1 cellular context compared by ENCODE assay signal in the genomic region with DNA sequence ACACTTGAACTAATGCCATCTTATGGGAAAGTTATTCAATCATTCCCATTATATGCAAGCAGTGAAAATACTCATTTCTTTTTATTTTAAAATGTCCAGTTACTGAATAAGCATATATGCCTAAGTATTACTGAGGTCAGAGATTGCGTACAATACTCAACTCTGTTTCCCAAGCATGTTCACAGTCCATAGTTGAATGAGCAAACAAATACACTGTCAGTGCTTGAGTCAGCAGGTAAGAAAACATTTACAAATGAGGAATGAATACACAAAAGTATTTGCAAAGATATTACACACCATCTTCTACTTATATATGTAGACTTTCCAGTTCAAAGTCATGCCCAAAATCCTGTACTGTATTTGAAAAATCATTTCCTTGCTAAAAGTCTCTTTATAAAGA.
A peak's percentile ranks its signal among the peaks of the same experiment; 100 is the strongest.
TF ChIP-seq lines count a peak whose summit lies in the region.

No MANE protein-coding gene starts in this region.

TF ChIP-seq in HepG2, 621 proteins besides CTCF, POLR2A, EP300 and RAD21 (continued from another document and continues in another):
- TF ChIP-seq, protein P1, sequence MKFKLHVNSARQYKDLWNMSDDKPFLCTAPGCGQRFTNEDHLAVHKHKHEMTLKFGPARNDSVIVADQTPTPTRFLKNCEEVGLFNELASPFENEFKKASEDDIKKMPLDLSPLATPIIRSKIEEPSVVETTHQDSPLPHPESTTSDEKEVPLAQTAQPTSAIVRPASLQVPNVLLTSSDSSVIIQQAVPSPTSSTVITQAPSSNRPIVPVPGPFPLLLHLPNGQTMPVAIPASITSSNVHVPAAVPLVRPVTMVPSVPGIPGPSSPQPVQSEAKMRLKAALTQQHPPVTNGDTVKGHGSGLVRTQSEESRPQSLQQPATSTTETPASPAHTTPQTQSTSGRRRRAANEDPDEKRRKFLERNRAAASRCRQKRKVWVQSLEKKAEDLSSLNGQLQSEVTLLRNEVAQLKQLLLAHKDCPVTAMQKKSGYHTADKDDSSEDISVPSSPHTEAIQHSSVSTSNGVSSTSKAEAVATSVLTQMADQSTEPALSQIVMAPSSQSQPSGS (CRISPR knock-in tag; IDR thresholded peaks at IDR 0.05) = no peak
- TF ChIP-seq CCDC6 (CRISPR knock-in tag; IDR thresholded peaks at IDR 0.05) (no peak), IRF2 (CRISPR knock-in tag; IDR thresholded peaks at IDR 0.05) (peak; percentile 48; the same call in 1 of the 2 replicates), ZNF205 (CRISPR knock-in tag; IDR thresholded peaks at IDR 0.05) (no peak), ZNF549 (CRISPR knock-in tag; IDR thresholded peaks at IDR 0.05) (no peak), RCOR2 (CRISPR knock-in tag; IDR thresholded peaks at IDR 0.05) (no peak), GTF3A (CRISPR knock-in tag; conservative IDR thresholded peaks at IDR 0.05) (no peak), KAT2B (IDR thresholded peaks at IDR 0.05; ENCODE audit: borderline replicate concordance, low read depth, low read length) (no peak), ZNF17 (CRISPR knock-in tag; IDR thresholded peaks at IDR 0.05) (no peak), ZNF367 (CRISPR knock-in tag; IDR thresholded peaks at IDR 0.05; ENCODE audit: borderline replicate concordance) (no peak), REPIN1 (CRISPR knock-in tag; IDR thresholded peaks at IDR 0.05; ENCODE audit: borderline replicate concordance, low read depth) (no peak), CEBPB (IDR thresholded peaks at IDR 0.05; ENCODE audit: borderline replicate concordance, low read depth, low read length) (peak; percentile 88; the same call in 1 of the 2 replicates), MYNN (CRISPR knock-in tag; IDR thresholded peaks at IDR 0.05; ENCODE audit: low read depth) (no peak), CBX2 (IDR thresholded peaks at IDR 0.05; ENCODE audit: low read depth, low read length) (no peak), CBX2 (CRISPR knock-in tag; IDR thresholded peaks at IDR 0.05; ENCODE audit: low read depth) (no peak), XRCC5 (optimal IDR thresholded peaks at IDR 0.05; ENCODE audit: low read length) (no peak), PHF5A (CRISPR knock-in tag; IDR thresholded peaks at IDR 0.05; ENCODE audit: low read depth, unreplicated experiment) (no peak), SP5 (CRISPR knock-in tag; IDR thresholded peaks at IDR 0.05; ENCODE audit: borderline replicate concordance, low read depth) (no peak), GABPB1 (CRISPR knock-in tag; IDR thresholded peaks at IDR 0.05) (no peak), NR2F6 (IDR thresholded peaks at IDR 0.05) (peak; percentile 83), NR2F6 (CRISPR knock-in tag; IDR thresholded peaks at IDR 0.05) (peak; percentile 43; the same call in 1 of the 2 replicates), ZNF292 (CRISPR knock-in tag; IDR thresholded peaks at IDR 0.05; ENCODE audit: borderline replicate concordance, low read depth) (no peak), ZNF782 (CRISPR knock-in tag; IDR thresholded peaks at IDR 0.05; ENCODE audit: borderline replicate concordance) (no peak), MED1 (CRISPR knock-in tag; IDR thresholded peaks at IDR 0.05) (peak; percentile 43; the same call in 1 of the 2 replicates), ZNF331 (CRISPR knock-in tag; IDR thresholded peaks at IDR 0.05) (no peak), HNRNPUL1 (IDR thresholded peaks at IDR 0.05; ENCODE audit: low read depth, low read length) (no peak), FOXJ3 (CRISPR knock-in tag; IDR thresholded peaks at IDR 0.05; ENCODE audit: borderline replicate concordance) (0 out of 2 replicates have a peak, but pooled peaks have one; percentile 54), ZNF468 (CRISPR knock-in tag; IDR thresholded peaks at IDR 0.05) (no peak), ZMYM3 (CRISPR knock-in tag; IDR thresholded peaks at IDR 0.05) (no peak), HNRNPK (IDR thresholded peaks at IDR 0.05; ENCODE audit: low read depth, low read length, poor library complexity, severe bottlenecking) (no peak), ZNF788 (CRISPR knock-in tag; IDR thresholded peaks at IDR 0.05; ENCODE audit: borderline replicate concordance) (no peak), KDM5B (CRISPR knock-in tag; IDR thresholded peaks at IDR 0.05; ENCODE audit: borderline replicate concordance) (no peak), NR2F1 (CRISPR knock-in tag; IDR thresholded peaks at IDR 0.05) (peak in 1 of 2 experiments; percentile 63; a peak in 2 of 4 replicates), ZNF224 (CRISPR knock-in tag; IDR thresholded peaks at IDR 0.05) (no peak), ZNF230 (CRISPR knock-in tag; IDR thresholded peaks at IDR 0.05) (no peak), ZNF567 (CRISPR knock-in tag; IDR thresholded peaks at IDR 0.05; ENCODE audit: borderline replicate concordance) (no peak), ZC3H13 (CRISPR knock-in tag; IDR thresholded peaks at IDR 0.05) (no peak)
- TF ChIP-seq, protein P2, sequence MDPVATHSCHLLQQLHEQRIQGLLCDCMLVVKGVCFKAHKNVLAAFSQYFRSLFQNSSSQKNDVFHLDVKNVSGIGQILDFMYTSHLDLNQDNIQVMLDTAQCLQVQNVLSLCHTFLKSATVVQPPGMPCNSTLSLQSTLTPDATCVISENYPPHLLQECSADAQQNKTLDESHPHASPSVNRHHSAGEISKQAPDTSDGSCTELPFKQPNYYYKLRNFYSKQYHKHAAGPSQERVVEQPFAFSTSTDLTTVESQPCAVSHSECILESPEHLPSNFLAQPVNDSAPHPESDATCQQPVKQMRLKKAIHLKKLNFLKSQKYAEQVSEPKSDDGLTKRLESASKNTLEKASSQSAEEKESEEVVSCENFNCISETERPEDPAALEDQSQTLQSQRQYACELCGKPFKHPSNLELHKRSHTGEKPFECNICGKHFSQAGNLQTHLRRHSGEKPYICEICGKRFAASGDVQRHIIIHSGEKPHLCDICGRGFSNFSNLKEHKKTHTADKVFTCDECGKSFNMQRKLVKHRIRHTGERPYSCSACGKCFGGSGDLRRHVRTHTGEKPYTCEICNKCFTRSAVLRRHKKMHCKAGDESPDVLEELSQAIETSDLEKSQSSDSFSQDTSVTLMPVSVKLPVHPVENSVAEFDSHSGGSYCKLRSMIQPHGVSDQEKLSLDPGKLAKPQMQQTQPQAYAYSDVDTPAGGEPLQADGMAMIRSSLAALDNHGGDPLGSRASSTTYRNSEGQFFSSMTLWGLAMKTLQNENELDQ (CRISPR knock-in tag; IDR thresholded peaks at IDR 0.05; ENCODE audit: borderline replicate concordance) = no peak
- TF ChIP-seq, protein P3, sequence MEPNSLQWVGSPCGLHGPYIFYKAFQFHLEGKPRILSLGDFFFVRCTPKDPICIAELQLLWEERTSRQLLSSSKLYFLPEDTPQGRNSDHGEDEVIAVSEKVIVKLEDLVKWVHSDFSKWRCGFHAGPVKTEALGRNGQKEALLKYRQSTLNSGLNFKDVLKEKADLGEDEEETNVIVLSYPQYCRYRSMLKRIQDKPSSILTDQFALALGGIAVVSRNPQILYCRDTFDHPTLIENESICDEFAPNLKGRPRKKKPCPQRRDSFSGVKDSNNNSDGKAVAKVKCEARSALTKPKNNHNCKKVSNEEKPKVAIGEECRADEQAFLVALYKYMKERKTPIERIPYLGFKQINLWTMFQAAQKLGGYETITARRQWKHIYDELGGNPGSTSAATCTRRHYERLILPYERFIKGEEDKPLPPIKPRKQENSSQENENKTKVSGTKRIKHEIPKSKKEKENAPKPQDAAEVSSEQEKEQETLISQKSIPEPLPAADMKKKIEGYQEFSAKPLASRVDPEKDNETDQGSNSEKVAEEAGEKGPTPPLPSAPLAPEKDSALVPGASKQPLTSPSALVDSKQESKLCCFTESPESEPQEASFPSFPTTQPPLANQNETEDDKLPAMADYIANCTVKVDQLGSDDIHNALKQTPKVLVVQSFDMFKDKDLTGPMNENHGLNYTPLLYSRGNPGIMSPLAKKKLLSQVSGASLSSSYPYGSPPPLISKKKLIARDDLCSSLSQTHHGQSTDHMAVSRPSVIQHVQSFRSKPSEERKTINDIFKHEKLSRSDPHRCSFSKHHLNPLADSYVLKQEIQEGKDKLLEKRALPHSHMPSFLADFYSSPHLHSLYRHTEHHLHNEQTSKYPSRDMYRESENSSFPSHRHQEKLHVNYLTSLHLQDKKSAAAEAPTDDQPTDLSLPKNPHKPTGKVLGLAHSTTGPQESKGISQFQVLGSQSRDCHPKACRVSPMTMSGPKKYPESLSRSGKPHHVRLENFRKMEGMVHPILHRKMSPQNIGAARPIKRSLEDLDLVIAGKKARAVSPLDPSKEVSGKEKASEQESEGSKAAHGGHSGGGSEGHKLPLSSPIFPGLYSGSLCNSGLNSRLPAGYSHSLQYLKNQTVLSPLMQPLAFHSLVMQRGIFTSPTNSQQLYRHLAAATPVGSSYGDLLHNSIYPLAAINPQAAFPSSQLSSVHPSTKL (CRISPR knock-in tag; IDR thresholded peaks at IDR 0.05) = peak; percentile 88
- TF ChIP-seq, protein P4, sequence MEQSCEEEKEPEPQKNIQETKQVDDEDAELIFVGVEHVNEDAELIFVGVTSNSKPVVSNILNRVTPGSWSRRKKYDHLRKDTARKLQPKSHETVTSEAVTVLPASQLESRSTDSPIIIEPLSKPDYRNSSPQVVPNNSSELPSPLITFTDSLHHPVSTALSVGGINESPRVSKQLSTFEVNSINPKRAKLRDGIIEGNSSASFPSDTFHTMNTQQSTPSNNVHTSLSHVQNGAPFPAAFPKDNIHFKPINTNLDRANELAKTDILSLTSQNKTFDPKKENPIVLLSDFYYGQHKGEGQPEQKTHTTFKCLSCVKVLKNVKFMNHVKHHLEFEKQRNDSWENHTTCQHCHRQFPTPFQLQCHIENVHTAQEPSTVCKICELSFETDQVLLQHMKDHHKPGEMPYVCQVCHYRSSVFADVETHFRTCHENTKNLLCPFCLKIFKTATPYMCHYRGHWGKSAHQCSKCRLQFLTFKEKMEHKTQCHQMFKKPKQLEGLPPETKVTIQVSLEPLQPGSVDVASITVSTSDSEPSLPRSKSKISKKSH (CRISPR knock-in tag; IDR thresholded peaks at IDR 0.05; ENCODE audit: borderline replicate concordance) = no peak
- TF ChIP-seq, protein P5, sequence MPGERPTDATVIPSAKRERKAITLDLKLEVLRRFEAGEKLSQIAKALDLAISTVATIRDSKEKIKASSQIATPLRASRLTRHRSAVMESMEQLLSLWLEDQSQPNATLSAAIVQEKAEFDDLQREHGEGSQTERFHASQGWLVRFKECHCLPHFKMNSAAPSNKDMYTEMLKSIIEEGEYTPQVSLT (CRISPR knock-in tag; IDR thresholded peaks at IDR 0.05; ENCODE audit: borderline replicate concordance, low read depth) = no peak
- TF ChIP-seq, protein P6, sequence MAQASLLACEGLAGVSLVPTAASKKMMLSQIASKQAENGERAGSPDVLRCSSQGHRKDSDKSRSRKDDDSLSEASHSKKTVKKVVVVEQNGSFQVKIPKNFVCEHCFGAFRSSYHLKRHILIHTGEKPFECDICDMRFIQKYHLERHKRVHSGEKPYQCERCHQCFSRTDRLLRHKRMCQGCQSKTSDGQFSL (CRISPR knock-in tag; IDR thresholded peaks at IDR 0.05) = no peak
- TF ChIP-seq, protein P7, sequence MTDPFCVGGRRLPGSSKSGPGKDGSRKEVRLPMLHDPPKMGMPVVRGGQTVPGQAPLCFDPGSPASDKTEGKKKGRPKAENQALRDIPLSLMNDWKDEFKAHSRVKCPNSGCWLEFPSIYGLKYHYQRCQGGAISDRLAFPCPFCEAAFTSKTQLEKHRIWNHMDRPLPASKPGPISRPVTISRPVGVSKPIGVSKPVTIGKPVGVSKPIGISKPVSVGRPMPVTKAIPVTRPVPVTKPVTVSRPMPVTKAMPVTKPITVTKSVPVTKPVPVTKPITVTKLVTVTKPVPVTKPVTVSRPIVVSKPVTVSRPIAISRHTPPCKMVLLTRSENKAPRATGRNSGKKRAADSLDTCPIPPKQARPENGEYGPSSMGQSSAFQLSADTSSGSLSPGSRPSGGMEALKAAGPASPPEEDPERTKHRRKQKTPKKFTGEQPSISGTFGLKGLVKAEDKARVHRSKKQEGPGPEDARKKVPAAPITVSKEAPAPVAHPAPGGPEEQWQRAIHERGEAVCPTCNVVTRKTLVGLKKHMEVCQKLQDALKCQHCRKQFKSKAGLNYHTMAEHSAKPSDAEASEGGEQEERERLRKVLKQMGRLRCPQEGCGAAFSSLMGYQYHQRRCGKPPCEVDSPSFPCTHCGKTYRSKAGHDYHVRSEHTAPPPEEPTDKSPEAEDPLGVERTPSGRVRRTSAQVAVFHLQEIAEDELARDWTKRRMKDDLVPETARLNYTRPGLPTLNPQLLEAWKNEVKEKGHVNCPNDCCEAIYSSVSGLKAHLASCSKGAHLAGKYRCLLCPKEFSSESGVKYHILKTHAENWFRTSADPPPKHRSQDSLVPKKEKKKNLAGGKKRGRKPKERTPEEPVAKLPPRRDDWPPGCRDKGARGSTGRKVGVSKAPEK (CRISPR knock-in tag; IDR thresholded peaks at IDR 0.05; ENCODE audit: borderline replicate concordance) = no peak
- TF ChIP-seq, protein P8, sequence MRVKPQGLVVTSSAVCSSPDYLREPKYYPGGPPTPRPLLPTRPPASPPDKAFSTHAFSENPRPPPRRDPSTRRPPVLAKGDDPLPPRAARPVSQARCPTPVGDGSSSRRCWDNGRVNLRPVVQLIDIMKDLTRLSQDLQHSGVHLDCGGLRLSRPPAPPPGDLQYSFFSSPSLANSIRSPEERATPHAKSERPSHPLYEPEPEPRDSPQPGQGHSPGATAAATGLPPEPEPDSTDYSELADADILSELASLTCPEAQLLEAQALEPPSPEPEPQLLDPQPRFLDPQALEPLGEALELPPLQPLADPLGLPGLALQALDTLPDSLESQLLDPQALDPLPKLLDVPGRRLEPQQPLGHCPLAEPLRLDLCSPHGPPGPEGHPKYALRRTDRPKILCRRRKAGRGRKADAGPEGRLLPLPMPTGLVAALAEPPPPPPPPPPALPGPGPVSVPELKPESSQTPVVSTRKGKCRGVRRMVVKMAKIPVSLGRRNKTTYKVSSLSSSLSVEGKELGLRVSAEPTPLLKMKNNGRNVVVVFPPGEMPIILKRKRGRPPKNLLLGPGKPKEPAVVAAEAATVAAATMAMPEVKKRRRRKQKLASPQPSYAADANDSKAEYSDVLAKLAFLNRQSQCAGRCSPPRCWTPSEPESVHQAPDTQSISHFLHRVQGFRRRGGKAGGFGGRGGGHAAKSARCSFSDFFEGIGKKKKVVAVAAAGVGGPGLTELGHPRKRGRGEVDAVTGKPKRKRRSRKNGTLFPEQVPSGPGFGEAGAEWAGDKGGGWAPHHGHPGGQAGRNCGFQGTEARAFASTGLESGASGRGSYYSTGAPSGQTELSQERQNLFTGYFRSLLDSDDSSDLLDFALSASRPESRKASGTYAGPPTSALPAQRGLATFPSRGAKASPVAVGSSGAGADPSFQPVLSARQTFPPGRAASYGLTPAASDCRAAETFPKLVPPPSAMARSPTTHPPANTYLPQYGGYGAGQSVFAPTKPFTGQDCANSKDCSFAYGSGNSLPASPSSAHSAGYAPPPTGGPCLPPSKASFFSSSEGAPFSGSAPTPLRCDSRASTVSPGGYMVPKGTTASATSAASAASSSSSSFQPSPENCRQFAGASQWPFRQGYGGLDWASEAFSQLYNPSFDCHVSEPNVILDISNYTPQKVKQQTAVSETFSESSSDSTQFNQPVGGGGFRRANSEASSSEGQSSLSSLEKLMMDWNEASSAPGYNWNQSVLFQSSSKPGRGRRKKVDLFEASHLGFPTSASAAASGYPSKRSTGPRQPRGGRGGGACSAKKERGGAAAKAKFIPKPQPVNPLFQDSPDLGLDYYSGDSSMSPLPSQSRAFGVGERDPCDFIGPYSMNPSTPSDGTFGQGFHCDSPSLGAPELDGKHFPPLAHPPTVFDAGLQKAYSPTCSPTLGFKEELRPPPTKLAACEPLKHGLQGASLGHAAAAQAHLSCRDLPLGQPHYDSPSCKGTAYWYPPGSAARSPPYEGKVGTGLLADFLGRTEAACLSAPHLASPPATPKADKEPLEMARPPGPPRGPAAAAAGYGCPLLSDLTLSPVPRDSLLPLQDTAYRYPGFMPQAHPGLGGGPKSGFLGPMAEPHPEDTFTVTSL (CRISPR knock-in tag; IDR thresholded peaks at IDR 0.05; ENCODE audit: borderline replicate concordance) = peak; percentile 70; the same call in 1 of the 2 replicates
